1 cellular context compared by ENCODE assay signal in the genomic region with DNA sequence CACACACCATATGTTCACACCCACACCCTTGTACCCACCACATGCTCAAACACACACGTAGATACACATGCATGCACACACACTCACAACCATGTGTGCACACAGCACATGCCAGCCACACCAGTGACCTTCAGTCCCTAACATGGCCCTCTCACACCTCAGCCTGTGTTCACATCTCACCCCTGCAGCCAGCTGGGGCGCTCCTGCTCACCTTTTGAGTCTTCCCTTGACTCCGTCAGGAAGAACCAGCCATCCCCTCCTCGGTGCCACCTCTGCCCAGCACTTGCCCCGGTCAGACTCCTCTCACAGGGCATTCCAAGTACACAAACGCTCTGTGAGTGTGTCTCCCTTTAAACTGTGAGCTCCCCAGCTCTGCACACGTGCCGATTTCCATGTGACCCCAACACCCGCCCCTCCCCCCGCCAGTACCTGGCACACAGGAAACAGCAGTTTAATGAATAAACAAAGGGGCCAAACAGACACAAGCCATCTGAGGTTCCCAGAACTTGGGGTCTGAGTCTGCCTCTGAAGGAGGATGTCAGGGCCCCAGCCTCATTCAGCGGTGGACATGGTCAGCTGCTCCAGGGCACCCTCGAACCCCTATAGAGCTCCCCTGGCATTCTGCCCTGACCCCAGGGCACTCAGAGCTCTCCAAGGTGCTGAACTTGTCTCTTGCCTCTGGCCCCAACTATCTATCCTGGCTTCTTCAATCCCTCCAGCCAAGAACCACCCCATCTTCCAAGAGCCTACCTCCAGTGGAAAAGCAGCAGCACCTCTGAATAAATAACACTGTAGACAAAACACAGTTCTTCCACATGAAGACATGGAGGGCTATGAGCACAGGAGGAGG.
TF ChIP-seq lines count a peak whose summit lies in the region.

No MANE protein-coding gene starts in this region.

TF ChIP-seq in HepG2, 621 proteins besides CTCF, POLR2A, EP300 and RAD21 (continued from another document and continues in another):
- TF ChIP-seq, protein P1, sequence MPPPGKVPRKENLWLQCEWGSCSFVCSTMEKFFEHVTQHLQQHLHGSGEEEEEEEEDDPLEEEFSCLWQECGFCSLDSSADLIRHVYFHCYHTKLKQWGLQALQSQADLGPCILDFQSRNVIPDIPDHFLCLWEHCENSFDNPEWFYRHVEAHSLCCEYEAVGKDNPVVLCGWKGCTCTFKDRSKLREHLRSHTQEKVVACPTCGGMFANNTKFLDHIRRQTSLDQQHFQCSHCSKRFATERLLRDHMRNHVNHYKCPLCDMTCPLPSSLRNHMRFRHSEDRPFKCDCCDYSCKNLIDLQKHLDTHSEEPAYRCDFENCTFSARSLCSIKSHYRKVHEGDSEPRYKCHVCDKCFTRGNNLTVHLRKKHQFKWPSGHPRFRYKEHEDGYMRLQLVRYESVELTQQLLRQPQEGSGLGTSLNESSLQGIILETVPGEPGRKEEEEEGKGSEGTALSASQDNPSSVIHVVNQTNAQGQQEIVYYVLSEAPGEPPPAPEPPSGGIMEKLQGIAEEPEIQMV (CRISPR knock-in tag; IDR thresholded peaks at IDR 0.05; ENCODE audit: low read depth) = 0 out of 2 replicates have a peak, but pooled peaks have one; percentile 24
- no peak for TF ChIP-seq RXRA (CRISPR knock-in tag; IDR thresholded peaks at IDR 0.05)
- peak; percentile 77; the same call in 1 of the 2 replicates for TF ChIP-seq ZNF766 (CRISPR knock-in tag; IDR thresholded peaks at IDR 0.05; ENCODE audit: borderline replicate concordance)
- TF ChIP-seq, protein P2, sequence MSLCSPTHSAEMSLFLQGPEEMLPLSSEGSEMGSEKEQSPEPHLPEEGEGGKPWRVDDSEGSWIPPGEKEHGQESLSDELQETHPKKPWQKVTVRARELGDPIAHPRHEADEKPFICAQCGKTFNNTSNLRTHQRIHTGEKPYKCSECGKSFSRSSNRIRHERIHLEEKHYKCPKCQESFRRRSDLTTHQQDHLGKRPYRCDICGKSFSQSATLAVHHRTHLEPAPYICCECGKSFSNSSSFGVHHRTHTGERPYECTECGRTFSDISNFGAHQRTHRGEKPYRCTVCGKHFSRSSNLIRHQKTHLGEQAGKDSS (CRISPR knock-in tag; IDR thresholded peaks at IDR 0.05; ENCODE audit: borderline replicate concordance, low read depth) = 0 out of 2 replicates have a peak, but pooled peaks have one; percentile 29
- peak; percentile 40; the same call in 1 of the 2 replicates for TF ChIP-seq ZNF605 (CRISPR knock-in tag; IDR thresholded peaks at IDR 0.05)
- TF ChIP-seq, protein P3, sequence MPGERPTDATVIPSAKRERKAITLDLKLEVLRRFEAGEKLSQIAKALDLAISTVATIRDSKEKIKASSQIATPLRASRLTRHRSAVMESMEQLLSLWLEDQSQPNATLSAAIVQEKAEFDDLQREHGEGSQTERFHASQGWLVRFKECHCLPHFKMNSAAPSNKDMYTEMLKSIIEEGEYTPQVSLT (CRISPR knock-in tag; IDR thresholded peaks at IDR 0.05; ENCODE audit: borderline replicate concordance, low read depth) = no peak
- TF ChIP-seq ERF (CRISPR knock-in tag; IDR thresholded peaks at IDR 0.05) = peak; percentile 75
- no peak for TF ChIP-seq ZNF350 (CRISPR knock-in tag; IDR thresholded peaks at IDR 0.05; ENCODE audit: borderline replicate concordance, low read depth)
- TF ChIP-seq NFIB (CRISPR knock-in tag; IDR thresholded peaks at IDR 0.05; ENCODE audit: borderline replicate concordance) = no peak
- TF ChIP-seq, protein P4, sequence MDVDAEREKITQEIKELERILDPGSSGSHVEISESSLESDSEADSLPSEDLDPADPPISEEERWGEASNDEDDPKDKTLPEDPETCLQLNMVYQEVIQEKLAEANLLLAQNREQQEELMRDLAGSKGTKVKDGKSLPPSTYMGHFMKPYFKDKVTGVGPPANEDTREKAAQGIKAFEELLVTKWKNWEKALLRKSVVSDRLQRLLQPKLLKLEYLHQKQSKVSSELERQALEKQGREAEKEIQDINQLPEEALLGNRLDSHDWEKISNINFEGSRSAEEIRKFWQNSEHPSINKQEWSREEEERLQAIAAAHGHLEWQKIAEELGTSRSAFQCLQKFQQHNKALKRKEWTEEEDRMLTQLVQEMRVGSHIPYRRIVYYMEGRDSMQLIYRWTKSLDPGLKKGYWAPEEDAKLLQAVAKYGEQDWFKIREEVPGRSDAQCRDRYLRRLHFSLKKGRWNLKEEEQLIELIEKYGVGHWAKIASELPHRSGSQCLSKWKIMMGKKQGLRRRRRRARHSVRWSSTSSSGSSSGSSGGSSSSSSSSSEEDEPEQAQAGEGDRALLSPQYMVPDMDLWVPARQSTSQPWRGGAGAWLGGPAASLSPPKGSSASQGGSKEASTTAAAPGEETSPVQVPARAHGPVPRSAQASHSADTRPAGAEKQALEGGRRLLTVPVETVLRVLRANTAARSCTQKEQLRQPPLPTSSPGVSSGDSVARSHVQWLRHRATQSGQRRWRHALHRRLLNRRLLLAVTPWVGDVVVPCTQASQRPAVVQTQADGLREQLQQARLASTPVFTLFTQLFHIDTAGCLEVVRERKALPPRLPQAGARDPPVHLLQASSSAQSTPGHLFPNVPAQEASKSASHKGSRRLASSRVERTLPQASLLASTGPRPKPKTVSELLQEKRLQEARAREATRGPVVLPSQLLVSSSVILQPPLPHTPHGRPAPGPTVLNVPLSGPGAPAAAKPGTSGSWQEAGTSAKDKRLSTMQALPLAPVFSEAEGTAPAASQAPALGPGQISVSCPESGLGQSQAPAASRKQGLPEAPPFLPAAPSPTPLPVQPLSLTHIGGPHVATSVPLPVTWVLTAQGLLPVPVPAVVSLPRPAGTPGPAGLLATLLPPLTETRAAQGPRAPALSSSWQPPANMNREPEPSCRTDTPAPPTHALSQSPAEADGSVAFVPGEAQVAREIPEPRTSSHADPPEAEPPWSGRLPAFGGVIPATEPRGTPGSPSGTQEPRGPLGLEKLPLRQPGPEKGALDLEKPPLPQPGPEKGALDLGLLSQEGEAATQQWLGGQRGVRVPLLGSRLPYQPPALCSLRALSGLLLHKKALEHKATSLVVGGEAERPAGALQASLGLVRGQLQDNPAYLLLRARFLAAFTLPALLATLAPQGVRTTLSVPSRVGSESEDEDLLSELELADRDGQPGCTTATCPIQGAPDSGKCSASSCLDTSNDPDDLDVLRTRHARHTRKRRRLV (CRISPR knock-in tag; IDR thresholded peaks at IDR 0.05) = no peak
- TF ChIP-seq NR2F2 (IDR thresholded peaks at IDR 0.05; ENCODE audit: borderline replicate concordance, low read depth) = 0 out of 2 replicates have a peak, but pooled peaks have one; percentile 49
- TF ChIP-seq, protein P5, sequence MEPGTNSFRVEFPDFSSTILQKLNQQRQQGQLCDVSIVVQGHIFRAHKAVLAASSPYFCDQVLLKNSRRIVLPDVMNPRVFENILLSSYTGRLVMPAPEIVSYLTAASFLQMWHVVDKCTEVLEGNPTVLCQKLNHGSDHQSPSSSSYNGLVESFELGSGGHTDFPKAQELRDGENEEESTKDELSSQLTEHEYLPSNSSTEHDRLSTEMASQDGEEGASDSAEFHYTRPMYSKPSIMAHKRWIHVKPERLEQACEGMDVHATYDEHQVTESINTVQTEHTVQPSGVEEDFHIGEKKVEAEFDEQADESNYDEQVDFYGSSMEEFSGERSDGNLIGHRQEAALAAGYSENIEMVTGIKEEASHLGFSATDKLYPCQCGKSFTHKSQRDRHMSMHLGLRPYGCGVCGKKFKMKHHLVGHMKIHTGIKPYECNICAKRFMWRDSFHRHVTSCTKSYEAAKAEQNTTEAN (CRISPR knock-in tag; conservative IDR thresholded peaks at IDR 0.05) = peak; percentile 78; the same call in 1 of the 2 replicates
- TF ChIP-seq ZNF432 (CRISPR knock-in tag; IDR thresholded peaks at IDR 0.05; ENCODE audit: borderline replicate concordance) = no peak
- TF ChIP-seq, protein P6, sequence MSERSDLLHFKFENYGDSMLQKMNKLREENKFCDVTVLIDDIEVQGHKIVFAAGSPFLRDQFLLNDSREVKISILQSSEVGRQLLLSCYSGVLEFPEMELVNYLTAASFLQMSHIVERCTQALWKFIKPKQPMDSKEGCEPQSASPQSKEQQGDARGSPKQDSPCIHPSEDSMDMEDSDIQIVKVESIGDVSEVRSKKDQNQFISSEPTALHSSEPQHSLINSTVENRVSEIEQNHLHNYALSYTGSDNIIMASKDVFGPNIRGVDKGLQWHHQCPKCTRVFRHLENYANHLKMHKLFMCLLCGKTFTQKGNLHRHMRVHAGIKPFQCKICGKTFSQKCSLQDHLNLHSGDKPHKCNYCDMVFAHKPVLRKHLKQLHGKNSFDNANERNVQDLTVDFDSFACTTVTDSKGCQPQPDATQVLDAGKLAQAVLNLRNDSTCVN (CRISPR knock-in tag; IDR thresholded peaks at IDR 0.05; ENCODE audit: borderline replicate concordance) = no peak; the same call in 1 of the 2 replicates
- TF ChIP-seq ZNF263 (CRISPR knock-in tag; IDR thresholded peaks at IDR 0.05) = 0 out of 2 replicates have a peak, but pooled peaks have one; percentile 18
- TF ChIP-seq ATF1 (CRISPR knock-in tag; IDR thresholded peaks at IDR 0.05) = no peak
- 0 out of 2 replicates have a peak, but pooled peaks have one; percentile 17 for TF ChIP-seq ZNF788 (CRISPR knock-in tag; IDR thresholded peaks at IDR 0.05; ENCODE audit: borderline replicate concordance)
- TF ChIP-seq NFIC (IDR thresholded peaks at IDR 0.05; ENCODE audit: low read length) = no peak
- TF ChIP-seq ZNF224 (CRISPR knock-in tag; IDR thresholded peaks at IDR 0.05) = no peak
- TF ChIP-seq CENPT (CRISPR knock-in tag; IDR thresholded peaks at IDR 0.05; ENCODE audit: low read depth) = no peak
- TF ChIP-seq KAT8 (CRISPR knock-in tag; IDR thresholded peaks at IDR 0.05) = 0 out of 2 replicates have a peak, but pooled peaks have one; percentile 26
- TF ChIP-seq ZNF552 (CRISPR knock-in tag; IDR thresholded peaks at IDR 0.05; ENCODE audit: borderline replicate concordance) = 0 out of 2 replicates have a peak, but pooled peaks have one; percentile 37
- TF ChIP-seq ZNF781 (CRISPR knock-in tag; IDR thresholded peaks at IDR 0.05; ENCODE audit: borderline replicate concordance, not compliant biosample characterization) = no peak
- TF ChIP-seq ZSCAN9 (CRISPR knock-in tag; IDR thresholded peaks at IDR 0.05; ENCODE audit: borderline replicate concordance) = peak; percentile 93
- TF ChIP-seq ZNF652 (CRISPR knock-in tag; IDR thresholded peaks at IDR 0.05; ENCODE audit: borderline replicate concordance, low read depth) = no peak
- peak; percentile 72; the same call in 1 of the 2 replicates for TF ChIP-seq KLF6 (CRISPR knock-in tag; IDR thresholded peaks at IDR 0.05)
- TF ChIP-seq, protein P7, sequence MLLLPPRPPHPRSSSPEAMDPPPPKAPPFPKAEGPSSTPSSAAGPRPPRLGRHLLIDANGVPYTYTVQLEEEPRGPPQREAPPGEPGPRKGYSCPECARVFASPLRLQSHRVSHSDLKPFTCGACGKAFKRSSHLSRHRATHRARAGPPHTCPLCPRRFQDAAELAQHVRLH (CRISPR knock-in tag; IDR thresholded peaks at IDR 0.05; ENCODE audit: borderline replicate concordance, low read depth) = peak; percentile 50; the same call in 1 of the 2 replicates
- TF ChIP-seq, protein P8, sequence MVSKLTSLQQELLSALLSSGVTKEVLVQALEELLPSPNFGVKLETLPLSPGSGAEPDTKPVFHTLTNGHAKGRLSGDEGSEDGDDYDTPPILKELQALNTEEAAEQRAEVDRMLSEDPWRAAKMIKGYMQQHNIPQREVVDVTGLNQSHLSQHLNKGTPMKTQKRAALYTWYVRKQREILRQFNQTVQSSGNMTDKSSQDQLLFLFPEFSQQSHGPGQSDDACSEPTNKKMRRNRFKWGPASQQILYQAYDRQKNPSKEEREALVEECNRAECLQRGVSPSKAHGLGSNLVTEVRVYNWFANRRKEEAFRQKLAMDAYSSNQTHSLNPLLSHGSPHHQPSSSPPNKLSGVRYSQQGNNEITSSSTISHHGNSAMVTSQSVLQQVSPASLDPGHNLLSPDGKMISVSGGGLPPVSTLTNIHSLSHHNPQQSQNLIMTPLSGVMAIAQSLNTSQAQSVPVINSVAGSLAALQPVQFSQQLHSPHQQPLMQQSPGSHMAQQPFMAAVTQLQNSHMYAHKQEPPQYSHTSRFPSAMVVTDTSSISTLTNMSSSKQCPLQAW (CRISPR knock-in tag; IDR thresholded peaks at IDR 0.05) = 0 out of 2 replicates have a peak, but pooled peaks have one; percentile 19
- TF ChIP-seq, protein P9, sequence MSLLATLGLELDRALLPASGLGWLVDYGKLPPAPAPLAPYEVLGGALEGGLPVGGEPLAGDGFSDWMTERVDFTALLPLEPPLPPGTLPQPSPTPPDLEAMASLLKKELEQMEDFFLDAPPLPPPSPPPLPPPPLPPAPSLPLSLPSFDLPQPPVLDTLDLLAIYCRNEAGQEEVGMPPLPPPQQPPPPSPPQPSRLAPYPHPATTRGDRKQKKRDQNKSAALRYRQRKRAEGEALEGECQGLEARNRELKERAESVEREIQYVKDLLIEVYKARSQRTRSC (CRISPR knock-in tag; IDR thresholded peaks at IDR 0.05; ENCODE audit: low read depth) = no peak
- no peak for TF ChIP-seq ZSCAN29 (CRISPR knock-in tag; conservative IDR thresholded peaks at IDR 0.05)
- TF ChIP-seq KDM2A (CRISPR knock-in tag; IDR thresholded peaks at IDR 0.05; ENCODE audit: borderline replicate concordance, low read depth) = peak; percentile 29; the same call in 1 of the 2 replicates
- TF ChIP-seq, protein P10, sequence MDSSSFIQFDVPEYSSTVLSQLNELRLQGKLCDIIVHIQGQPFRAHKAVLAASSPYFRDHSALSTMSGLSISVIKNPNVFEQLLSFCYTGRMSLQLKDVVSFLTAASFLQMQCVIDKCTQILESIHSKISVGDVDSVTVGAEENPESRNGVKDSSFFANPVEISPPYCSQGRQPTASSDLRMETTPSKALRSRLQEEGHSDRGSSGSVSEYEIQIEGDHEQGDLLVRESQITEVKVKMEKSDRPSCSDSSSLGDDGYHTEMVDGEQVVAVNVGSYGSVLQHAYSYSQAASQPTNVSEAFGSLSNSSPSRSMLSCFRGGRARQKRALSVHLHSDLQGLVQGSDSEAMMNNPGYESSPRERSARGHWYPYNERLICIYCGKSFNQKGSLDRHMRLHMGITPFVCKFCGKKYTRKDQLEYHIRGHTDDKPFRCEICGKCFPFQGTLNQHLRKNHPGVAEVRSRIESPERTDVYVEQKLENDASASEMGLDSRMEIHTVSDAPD (CRISPR knock-in tag; IDR thresholded peaks at IDR 0.05) = no peak
- TF ChIP-seq ZBTB8A (CRISPR knock-in tag; IDR thresholded peaks at IDR 0.05; ENCODE audit: borderline replicate concordance, low read depth) = 0 out of 2 replicates have a peak, but pooled peaks have one; percentile 33
- peak; percentile 77; the same call in 1 of the 2 replicates for TF ChIP-seq HES4 (CRISPR knock-in tag; IDR thresholded peaks at IDR 0.05; ENCODE audit: borderline replicate concordance)
- 0 out of 2 replicates have a peak, but pooled peaks have one; percentile 10 for TF ChIP-seq FOSL1 (CRISPR knock-in tag; IDR thresholded peaks at IDR 0.05; ENCODE audit: borderline replicate concordance)
